22 cellular contexts compared by ENCODE assay signal in genomic region chr16:65576631-65577030, GRCh38.
DNase-seq lines count a peak whose midpoint lies in the region; ATAC-seq lines count a peak whose summit lies in the region.
"Had no signal": no experiment of that assay in that cellular context is flagged by ENCODE, and none has a peak within 500 bp of the region (broad histone marks: within the 10 kb centered on the region; RNA-seq: fewer than 3 reads in every experiment).

No MANE protein-coding gene starts in this region.

- no peaks in the 10 kb centered on the region for H4K20me1 ChIP-seq in BLaER1

- no peak overlapping the region for H3K9ac ChIP-seq in BLaER1

- H3K4me3 ChIP-seq in BLaER1 (no peak overlapping the region), H7 (ENCODE audit: insufficient read depth, low read depth, low read length) (no peak overlapping the region)
- H3K4me3 ChIP-seq: breast epithelium, PC-9, SJSA1 had no signal

- no peak for ATAC-seq in GM18520 (IDR thresholded peaks at IDR 0.05; ENCODE audit: unreplicated experiment)

- H3K27me3 ChIP-seq in BLaER1 = no peaks in the 10 kb centered on the region
- peaks cover 2% of the 10 kb centered on the region; the same call in 1 of the 2 replicates for H3K27me3 ChIP-seq in H7 (ENCODE audit: control insufficient read depth, insufficient read depth, low read length)
- H3K27me3 ChIP-seq: breast epithelium, SJSA1 had no signal

- no peak overlapping the region for H3K4me2 ChIP-seq in BLaER1
- H3K4me2 ChIP-seq: PC-9 had no signal

- 0 out of 2 replicates have a peak overlapping the region, but pooled peaks have one; percentile 13 for H3K27ac ChIP-seq in BLaER1
- H3K27ac ChIP-seq: breast epithelium, PC-9, SJSA1, VCaP had no signal

- H3K9me3 ChIP-seq in BLaER1 = peaks cover 24% of the 10 kb centered on the region
- H3K9me3 ChIP-seq: breast epithelium, SJSA1 had no signal

- H3K4me1 ChIP-seq in BLaER1 = peaks cover 27% of the 10 kb centered on the region
- H3K4me1 ChIP-seq: breast epithelium had no signal

- H3K36me3 ChIP-seq in BLaER1 (no peaks in the 10 kb centered on the region), H7 (replicated peaks; ENCODE audit: control insufficient read depth, insufficient read depth, low read length) (no peaks in the 10 kb centered on the region)
- H3K36me3 ChIP-seq: breast epithelium, SJSA1 had no signal

- DNase-seq in H7 (peak; percentile 68), RPMI8226 (peak; percentile 18), iPS DF 19.7 (ENCODE audit: low read depth, low spot score) (peak; percentile 45), AG08396 (ENCODE audit: low spot score) (no peak), KG1 (lab: John Stamatoyannopoulos, UW) (no peak), CD1c-positive myeloid dendritic cell (ENCODE audit: extremely low spot score) (no peak)
- DNase-seq: activated CD4-positive, alpha-beta T cell treated with anti-CD3 and anti-CD28 coated beads, Interleukin-2, amount 50 U/mL, for 48 hours; Calu3; dermis blood vessel endothelial cell; Kasumi-1; kidney glomerular epithelial cell; NCI-H2171 treated with DMSO at 0.1 percent for 48 hours; NCI-H526 treated with DMSO at 0.1 percent for 48 hours; PC-9; retina; stimulated activated CD4-positive, alpha-beta T cell treated with anti-CD3 and anti-CD28 coated beads, Interleukin-4, amount 100 ng/mL, for 4 hours; T-helper 2 cell had no signal

Comparison
In these comparisons a context has a peak if more than half of its experiments do, and no peak if none do; other contexts are left out.
1. DNase-seq: peak in H7 (single experiment), RPMI8226 (single experiment) and iPS DF 19.7 (single experiment); none in AG08396 (single experiment), KG1 (single experiment) and CD1c-positive myeloid dendritic cell (single experiment).